In the genomic region with DNA sequence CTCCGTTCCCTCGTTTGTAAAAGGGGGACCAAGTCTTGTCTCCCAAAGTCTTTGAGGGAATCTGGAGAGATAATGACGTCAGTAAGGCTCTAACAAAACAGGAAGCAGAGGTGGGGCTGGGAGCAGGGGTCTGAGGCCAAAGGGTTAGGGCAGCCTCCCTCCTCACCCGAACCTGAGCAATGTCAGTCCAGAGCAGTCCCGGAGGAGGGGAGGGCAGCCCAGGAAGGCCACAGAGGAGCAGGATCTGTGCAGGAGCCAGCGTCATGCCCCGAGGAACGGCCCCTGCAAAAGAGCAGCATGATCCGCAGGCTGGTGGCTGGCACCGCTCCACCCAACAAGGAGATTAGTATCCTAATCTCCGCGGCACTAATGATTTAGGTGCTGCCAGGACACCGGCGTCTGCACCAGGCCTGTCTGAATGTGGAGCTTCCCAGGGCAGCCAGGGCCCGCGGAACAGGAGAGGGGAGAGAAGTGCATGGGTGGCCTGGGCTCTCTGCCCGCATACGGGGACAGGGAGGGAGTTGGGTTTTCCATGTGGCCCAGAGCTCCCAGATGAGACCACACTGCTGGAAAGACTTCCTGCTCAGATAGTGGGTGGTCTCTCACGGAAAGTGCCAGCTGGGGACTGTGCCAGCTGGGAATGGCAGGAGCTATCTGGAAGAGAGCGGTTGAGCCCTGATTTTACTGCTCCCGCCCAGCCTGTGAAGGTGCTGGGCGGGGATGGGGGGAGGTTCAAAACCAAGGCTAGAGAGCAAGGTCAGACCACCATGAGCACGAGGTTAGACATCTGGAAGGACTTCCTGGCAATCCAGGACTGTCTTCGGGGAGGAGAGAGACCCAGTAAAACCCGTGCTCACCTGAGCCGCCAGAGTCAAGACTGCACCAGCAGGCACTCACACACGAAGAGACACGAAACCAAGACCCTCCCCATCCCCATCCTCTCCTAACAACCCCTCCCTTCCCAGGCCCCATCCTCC, we compare ENCODE assay signal across 12 cellular contexts. TPM values are rescaled to one million over a fixed set of nuclear protein-coding genes. Genes with fewer than 3 reads are reported as not detected.
A peak's percentile ranks its signal among the peaks of the same experiment; 100 is the strongest.
DNase-seq lines count a peak whose midpoint lies in the region; ATAC-seq and TF ChIP-seq lines count a peak whose summit lies in the region.
"Had no signal": no experiment of that assay in that cellular context is flagged by ENCODE, and none has a peak within 500 bp of the region (broad histone marks: within the 10 kb centered on the region; RNA-seq: fewer than 3 reads in every experiment).

No MANE protein-coding gene starts in this region.

- H3K4me1 Mint-ChIP-seq in endodermal cell = peaks cover 10% of the 10 kb centered on the region
- H3K4me1 Mint-ChIP-seq in stimulated activated naive B cell treated with anti-CD40 and anti-IgM and Interleukin-4, amounts not matched to agents 10 μg/mL and 1 μg/mL and 100 μg/mL, for 72 hours = no peaks in the 10 kb centered on the region

- ATAC-seq in Right ventricle myocardium inferior (peak; percentile 43), mucosa of descending colon (peak; percentile 28), GM19023 (IDR thresholded peaks at IDR 0.05; ENCODE audit: unreplicated experiment) (no peak)
- ATAC-seq in stimulated activated naive B cell treated with anti-CD40 and anti-IgM and Interleukin-4, amounts not matched to agents 10 μg/mL and 1 μg/mL and 100 μg/mL, for 72 hours (replicated peaks) = no peak

- CTCF ChIA-PET in GM10248 (lab: Yijun Ruan, JAX) = interaction anchor here (1.8 to 2.9 kb wide), 3 partner anchors 14 to 30 kb away, joined by 4 to 18 read pairs (median 4); no protein-coding TSS in a partner anchor

- H3K9me3 Mint-ChIP-seq in endodermal cell = no peaks in the 10 kb centered on the region
- no peaks in the 10 kb centered on the region for H3K9me3 Mint-ChIP-seq in stimulated activated naive B cell treated with anti-CD40 and anti-IgM and Interleukin-4, amounts not matched to agents 10 μg/mL and 1 μg/mL and 100 μg/mL, for 72 hours

- H3K4me1 ChIP-seq in right atrium auricular region (peaks cover 0 to 13% of the 10 kb centered on the region in 2 donors), endodermal cell (ENCODE audit: control insufficient read depth, insufficient read depth, low read length) (no peaks in the 10 kb centered on the region), mucosa of descending colon (ENCODE audit: low read depth) (no peaks in the 10 kb centered on the region)
- H3K4me1 ChIP-seq: uterus had no signal

- H3K4me3 ChIP-seq in right atrium auricular region (peak overlapping the region in 1 of 2 donors; percentile 12), endodermal cell (ENCODE audit: low read length) (no peak overlapping the region), mucosa of descending colon (no peak overlapping the region)
- H3K4me3 ChIP-seq: uterus had no signal

- POLR2A ChIA-PET in GM10248 (lab: Yijun Ruan, JAX) = no interaction called here

- H3K9me3 ChIP-seq in right atrium auricular region = no peaks in the 10 kb centered on the region
- H3K9me3 ChIP-seq in endodermal cell (ENCODE audit: control insufficient read depth, low read length) = no peaks in the 10 kb centered on the region
- H3K9me3 ChIP-seq in mucosa of descending colon = no peaks in the 10 kb centered on the region
- H3K9me3 ChIP-seq: uterus had no signal

- H3K4me3 Mint-ChIP-seq in endodermal cell = no peak overlapping the region
- H3K4me3 Mint-ChIP-seq in stimulated activated naive B cell treated with anti-CD40 and anti-IgM and Interleukin-4, amounts not matched to agents 10 μg/mL and 1 μg/mL and 100 μg/mL, for 72 hours = no peak overlapping the region

- peak overlapping the region; percentile 64 for H3K27ac Mint-ChIP-seq in endodermal cell
- H3K27ac Mint-ChIP-seq in stimulated activated naive B cell treated with anti-CD40 and anti-IgM and Interleukin-4, amounts not matched to agents 10 μg/mL and 1 μg/mL and 100 μg/mL, for 72 hours = no peak overlapping the region

- WGBS in endodermal cell (ENCODE audit: insufficient coverage in 1 of 2, insufficient read length in 1 of 2), 2 experiments = 84 to 88% methylated on average over 19 to 28 of the region's 28 CpGs

- TF ChIP-seq CTCF in right atrium auricular region (IDR thresholded peaks at IDR 0.05) (no peak), endodermal cell (conservative IDR thresholded peaks at IDR 0.05) (no peak), mucosa of descending colon (IDR thresholded peaks at IDR 0.05) (no peak), GM10248 (IDR thresholded peaks at IDR 0.05; ENCODE audit: control extremely low read depth, extremely low read depth, low read depth, missing control alignments) (no peak)

- no peaks in the 10 kb centered on the region for H3K27me3 Mint-ChIP-seq in endodermal cell (ENCODE audit: insufficient read depth)
- H3K27me3 Mint-ChIP-seq in stimulated activated naive B cell treated with anti-CD40 and anti-IgM and Interleukin-4, amounts not matched to agents 10 μg/mL and 1 μg/mL and 100 μg/mL, for 72 hours = peaks cover 14 to 19% of the 10 kb centered on the region in 2 donors

- intact Hi-C loops in Right ventricle myocardium inferior (cut with DNase I) = no loop called here
- intact Hi-C loops in mucosa of descending colon (cut with DNase I, micrococcal nuclease) = loop anchor here in 1 of 2 donors (10.0 kb wide), 1 partner anchor 91 kb away; no protein-coding TSS in a partner anchor

- no peak overlapping the region for H3K27ac ChIP-seq in right atrium auricular region
- H3K27ac ChIP-seq in endodermal cell (ENCODE audit: low read depth, low read length) = peak overlapping the region; percentile 32
- H3K27ac ChIP-seq: uterus had no signal

- no peaks in the 10 kb centered on the region for H3K27me3 ChIP-seq in right atrium auricular region
- H3K27me3 ChIP-seq in endodermal cell (ENCODE audit: control insufficient read depth, insufficient read depth, low read length, poor library complexity, severe bottlenecking) = no peaks in the 10 kb centered on the region
- H3K27me3 ChIP-seq: uterus had no signal

- no peaks in the 10 kb centered on the region for H3K36me3 Mint-ChIP-seq in endodermal cell (ENCODE audit: low read depth)
- H3K36me3 Mint-ChIP-seq in stimulated activated naive B cell treated with anti-CD40 and anti-IgM and Interleukin-4, amounts not matched to agents 10 μg/mL and 1 μg/mL and 100 μg/mL, for 72 hours = no peaks in the 10 kb centered on the region

- DNase-seq in Right ventricle myocardium inferior (ENCODE audit: missing footprints) (no peak), right atrium auricular region (ENCODE audit: low spot score) (no peak), endodermal cell (peak; percentile 78), mucosa of descending colon (peak in 1 of 3 donors; percentile 4), GM10248 (ENCODE audit: extremely low spot score) (no peak), 8988T (no peak)
- no peak for DNase-seq in stimulated activated naive B cell treated with anti-CD40 and anti-IgM and Interleukin-4, amounts not matched to agents 10 μg/mL and 1 μg/mL and 100 μg/mL, for 72 hours
- DNase-seq: erythroblast, NCI-H510A treated with DMSO at 0.1 percent for 48 hours had no signal

- H3K36me3 ChIP-seq in right atrium auricular region (no peaks in the 10 kb centered on the region), endodermal cell (ENCODE audit: control insufficient read depth, insufficient read depth, low read length) (no peaks in the 10 kb centered on the region), mucosa of descending colon (ENCODE audit: low read depth) (no peaks in the 10 kb centered on the region)
- H3K36me3 ChIP-seq: uterus had no signal

- H3K9ac ChIP-seq in endodermal cell (ENCODE audit: extremely low read depth, low read length, poor library complexity, severe bottlenecking) = no peak overlapping the region

RNA-seq across cellular contexts. Expression of a gene that starts 11.0 kb away (rescaled TPM):
- total RNA-seq in Right ventricle myocardium inferior (not detected), right atrium auricular region (not detected), endodermal cell (not detected), mucosa of descending colon (under 1 TPM in 1 of 3 donors, not detected in 2; 0.76 TPM)
- 0.36 TPM for polyA plus RNA-seq in endodermal cell (2013, experiment 1 of 2)
- 0.62 TPM for polyA plus RNA-seq in endodermal cell (2013, experiment 2 of 2)

RNA-seq across cellular contexts. Expression of a gene that starts 22.8 kb away (rescaled TPM):
- total RNA-seq in Right ventricle myocardium inferior (not detected), right atrium auricular region (1 to 10 TPM in 1 of 2 donors, not detected in 1; 2.2 TPM), endodermal cell (not detected), mucosa of descending colon (not detected)
- not detected for polyA plus RNA-seq in endodermal cell (2013, experiment 1 of 2)
- polyA plus RNA-seq in endodermal cell (2013, experiment 2 of 2) = not detected
- total RNA-seq: posterior vena cava, uterus had no signal

RNA-seq across cellular contexts. Expression of a gene that starts 48.7 kb away (rescaled TPM):
- total RNA-seq in Right ventricle myocardium inferior (not detected), right atrium auricular region (10 to 100 TPM in 1 of 2 donors, not detected in 1; 20.3 TPM), endodermal cell (not detected), mucosa of descending colon (under 1 TPM in 1 of 3 donors, not detected in 2; 0.67 TPM)
- polyA plus RNA-seq in endodermal cell (2013, experiment 1 of 2) = not detected
- not detected for polyA plus RNA-seq in endodermal cell (2013, experiment 2 of 2)

RNA-seq across cellular contexts. Expression of a gene that starts 53.3 kb away (rescaled TPM):
- 1,166 TPM for total RNA-seq in Right ventricle myocardium inferior
- total RNA-seq in right atrium auricular region = 100 to 1,000 TPM; 331 to 390 TPM
- total RNA-seq in endodermal cell = 100 to 1,000 TPM; 526 to 573 TPM
- polyA plus RNA-seq in endodermal cell (2013, experiment 1 of 2) = 718 TPM
- polyA plus RNA-seq in endodermal cell (2013, experiment 2 of 2) = 619 TPM
- 100 to 1,000 TPM; 547 to 915 (median 566) TPM for total RNA-seq in mucosa of descending colon

Comparison
In these comparisons a context has a peak if more than half of its experiments do, and no peak if none do; other contexts are left out.
1. ATAC-seq: peak in Right ventricle myocardium inferior (single experiment) and mucosa of descending colon (single experiment); none in stimulated activated naive B cell treated with anti-CD40 and anti-IgM and Interleukin-4, amounts not matched to agents 10 μg/mL and 1 μg/mL and 100 μg/mL, for 72 hours (0 of 2) and GM19023 (single experiment).